Comparison of ENCODE assay signal across 28 cellular contexts in genomic region chr9:87710448-87710847, GRCh38.
"Had no signal": no experiment of that assay in that cellular context is flagged by ENCODE, and none has a peak within 500 bp of the region (broad histone marks: within the 10 kb centered on the region; RNA-seq: fewer than 3 reads in every experiment).

No MANE protein-coding gene starts in this region.

- H3K36me3 Mint-ChIP-seq: activated naive CD8-positive, alpha-beta T cell treated with anti-CD3 and anti-CD28 coated beads, Interleukin-2, amount 10 ng/mL, durations not matched to agents 7 days and 5 days; stimulated activated memory B cell treated with anti-CD40 and anti-IgM and Interleukin-4, amounts not matched to agents 10 μg/mL and 1 μg/mL and 100 μg/mL, for 72 hours had no signal

- H3K9me3 Mint-ChIP-seq: activated T-cell treated with anti-CD3 and anti-CD28 coated beads, Interleukin-2, amount 50 U/mL, for 4 hours; activated T-helper 2 cell treated with anti-CD3 and anti-CD28 coated beads, Interferon-gamma antibody, Interleukin-2, Interleukin-4, amounts not matched to agents 10 μg/mL and 5 μg/mL and 100 μg/mL, durations not matched to agents 14 hours and 24 hours and 36 hours; central memory CD8-positive, alpha-beta T cell had no signal

- H3K4me3 Mint-ChIP-seq: activated naive CD8-positive, alpha-beta T cell treated with anti-CD3 and anti-CD28 coated beads, Interleukin-2, amount 10 ng/mL, durations not matched to agents 7 days and 5 days; activated T-cell treated with anti-CD3 and anti-CD28 coated beads, Interleukin-2, amount 50 U/mL, for 4 hours; central memory CD8-positive, alpha-beta T cell; stimulated activated memory B cell treated with anti-CD40 and anti-IgM and Interleukin-4, amounts not matched to agents 10 μg/mL and 1 μg/mL and 100 μg/mL, for 72 hours; T-helper 17 cell had no signal

- H3K27ac Mint-ChIP-seq: activated naive CD8-positive, alpha-beta T cell treated with anti-CD3 and anti-CD28 coated beads, Interleukin-2, amount 10 ng/mL, durations not matched to agents 7 days and 5 days; activated T-helper 2 cell treated with anti-CD3 and anti-CD28 coated beads, Interferon-gamma antibody, Interleukin-2, Interleukin-4, amounts not matched to agents 10 μg/mL and 5 μg/mL and 100 μg/mL, durations not matched to agents 14 hours and 24 hours and 36 hours; stimulated activated memory B cell treated with anti-CD40 and anti-IgM and Interleukin-4, amounts not matched to agents 10 μg/mL and 1 μg/mL and 100 μg/mL, for 72 hours had no signal

- ATAC-seq: activated T-cell treated with anti-CD3 and anti-CD28 coated beads, Interleukin-2, amount 50 U/mL, for 4 hours; esophagus mucosa; right lobe of liver; stimulated activated memory B cell treated with anti-CD40 and anti-IgM and Interleukin-4, amounts not matched to agents 10 μg/mL and 1 μg/mL and 100 μg/mL, for 72 hours; T-helper 17 cell had no signal

- H3K27me3 Mint-ChIP-seq: stimulated activated memory B cell treated with anti-CD40 and anti-IgM and Interleukin-4, amounts not matched to agents 10 μg/mL and 1 μg/mL and 100 μg/mL, for 72 hours; T-helper 17 cell had no signal

- H3K9me3 ChIP-seq: breast epithelium, left ventricle myocardium inferior, right lobe of liver, transverse colon had no signal

- H3K27me3 ChIP-seq: breast epithelium, right lobe of liver, transverse colon had no signal

- DNase-seq: activated CD4-positive, alpha-beta T cell treated with anti-CD3 and anti-CD28 coated beads, Interleukin-2, amount 50 U/mL, for 1 hour; activated CD4-positive, CD25-positive, alpha-beta regulatory T cell treated with anti-CD3 and anti-CD28 coated beads, Interleukin-2, amount 50 U/mL, for 72 hours; activated CD8-positive, alpha-beta memory T cell treated with anti-CD3 and anti-CD28 coated beads for 24 hours; activated CD8-positive, alpha-beta memory T cell treated with anti-CD3 and anti-CD28 coated beads, Interleukin-2, amount 50 U/mL, for 48 hours; activated naive CD4-positive, alpha-beta T cell; activated naive CD8-positive, alpha-beta T cell treated with anti-CD3 and anti-CD28 coated beads, Interleukin-2, amount 10 ng/mL, durations not matched to agents 7 days and 5 days; activated T-cell treated with anti-CD3 and anti-CD28 coated beads, Interleukin-2, amount 50 U/mL, for 4 hours; amniotic stem cell; effector memory CD4-positive, alpha-beta T cell; hypothalamus; left ventricle myocardium inferior; nucleus accumbens; posterior cingulate gyrus; right lobe of liver; stimulated activated CD4-positive, alpha-beta T cell treated with anti-CD3 and anti-CD28 coated beads, Interleukin-2, amount 100 ng/mL, for 24 hours; T-helper 17 cell; transverse colon; WERI-Rb-1 had no signal

- FAIRE-seq: colon, endothelial cell of umbilical vein, frontal cortex, urothelium cell line had no signal

- H3K36me3 ChIP-seq: breast epithelium, left ventricle myocardium inferior, transverse colon had no signal

- H3K4me3 ChIP-seq: breast epithelium, left ventricle myocardium inferior, right lobe of liver, skin epidermis, transverse colon had no signal

- H3K4me1 Mint-ChIP-seq: central memory CD8-positive, alpha-beta T cell; stimulated activated memory B cell treated with anti-CD40 and anti-IgM and Interleukin-4, amounts not matched to agents 10 μg/mL and 1 μg/mL and 100 μg/mL, for 72 hours had no signal

- H3K27ac ChIP-seq: breast epithelium, left ventricle myocardium inferior, right lobe of liver, transverse colon, WERI-Rb-1 had no signal

- H3K4me1 ChIP-seq: breast epithelium had no signal
